16 cellular contexts compared by ENCODE assay signal in the genomic region with DNA sequence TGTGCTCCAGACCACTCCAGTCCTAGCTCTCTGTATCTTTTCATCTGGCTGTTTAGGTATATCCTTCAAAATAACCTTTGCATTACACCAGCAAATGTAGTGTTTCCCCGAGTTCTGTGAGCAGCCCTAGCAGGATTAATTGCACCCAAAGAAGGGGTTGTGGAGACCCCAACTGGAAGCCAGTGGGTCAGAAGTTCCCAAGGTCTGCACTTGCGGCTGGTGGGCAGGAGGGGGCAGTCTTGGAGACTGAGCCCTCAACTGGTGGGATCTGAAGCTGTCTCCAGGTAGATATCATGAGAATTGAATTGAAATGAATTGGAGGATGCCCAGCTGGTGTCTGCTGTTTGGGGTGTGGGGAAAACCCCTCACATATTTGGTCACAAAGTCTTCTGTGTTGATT.
DNase-seq lines count a peak whose midpoint lies in the region; ATAC-seq, FAIRE-seq and TF ChIP-seq lines count a peak whose summit lies in the region.
"Had no signal": no experiment of that assay in that cellular context is flagged by ENCODE, and none has a peak within 500 bp of the region (broad histone marks: within the 10 kb centered on the region; RNA-seq: fewer than 3 reads in every experiment).

No MANE protein-coding gene starts in this region.

- H3K4me2 ChIP-seq in neural progenitor cell = no peak overlapping the region

- H3K27me3 ChIP-seq in neural progenitor cell = no peaks in the 10 kb centered on the region
- H3K27me3 ChIP-seq: MG63 had no signal

- H3K4me3 ChIP-seq in neural progenitor cell (no peak overlapping the region), foreskin fibroblast (ENCODE audit: low read depth in 1 of 2, low read length in 2 of 2) (no peak overlapping the region)
- H3K4me3 ChIP-seq: GM23248, MG63 had no signal

- no peaks in the 10 kb centered on the region for H3K9me3 ChIP-seq in neural progenitor cell (ENCODE audit: low read depth)
- H3K9me3 ChIP-seq: MG63 had no signal

- no peak overlapping the region for H3K9ac ChIP-seq in neural progenitor cell
- H3K9ac ChIP-seq: GM23248 had no signal

- H3K4me3 Mint-ChIP-seq in WTC11 = no peak overlapping the region
- no peak overlapping the region for H3K4me3 Mint-ChIP-seq in neural progenitor cell
- H3K4me3 Mint-ChIP-seq: CD14-positive monocyte had no signal

- no peaks in the 10 kb centered on the region for H3K4me1 Mint-ChIP-seq in WTC11
- no peaks in the 10 kb centered on the region for H3K4me1 Mint-ChIP-seq in neural progenitor cell
- H3K4me1 Mint-ChIP-seq: CD14-positive monocyte had no signal

- H3K27ac Mint-ChIP-seq in WTC11 (no peak overlapping the region), neural progenitor cell (peak overlapping the region; percentile 17)

- FAIRE-seq in GM12892 (lab: Jason Lieb, UNC) = no peak

- CTCF ChIA-PET in WTC11 (lab: Charles Lee) = no interaction called here

- H4K20me1 ChIP-seq in neural progenitor cell (ENCODE audit: low read depth) = no peaks in the 10 kb centered on the region

- H3K36me3 ChIP-seq in neural progenitor cell = no peaks in the 10 kb centered on the region
- H3K36me3 ChIP-seq: MG63 had no signal

- DNase-seq in WTC11 (ENCODE audit: low spot score) (no peak), neural progenitor cell (ENCODE audit: low spot score) (no peak), NCI-H2107 treated with DMSO at 0.1 percent for 48 hours (lab: John Stamatoyannopoulos, UW; ENCODE audit: unreplicated experiment) (no peak), GM12892 (ENCODE audit: insufficient read length) (no peak), foreskin fibroblast (no peak)
- DNase-seq: DMS 273 treated with DMSO at 0.1 percent for 48 hours, GM23248, Karpas-422, MG63, NCI-H187, NCI-H2171, NCI-H446, SW 1271 had no signal

- H3K27me3 Mint-ChIP-seq in WTC11 (ENCODE audit: low read depth) = no peaks in the 10 kb centered on the region; the same call in 1 of the 2 replicates
- H3K27me3 Mint-ChIP-seq in neural progenitor cell (ENCODE audit: insufficient read depth, low read depth) = no peaks in the 10 kb centered on the region

- H3K79me2 ChIP-seq in neural progenitor cell (ENCODE audit: low read depth) = no peaks in the 10 kb centered on the region

- H3K4me1 ChIP-seq in neural progenitor cell = no peaks in the 10 kb centered on the region

- no peak overlapping the region for H2AFZ ChIP-seq in neural progenitor cell (replicated peaks)
- H2AFZ ChIP-seq: GM23248 had no signal

- peak; percentile 51 for ATAC-seq in GM18858 (IDR thresholded peaks at IDR 0.05; ENCODE audit: unreplicated experiment)
- ATAC-seq in HG03354 (IDR thresholded peaks at IDR 0.05; ENCODE audit: poor library complexity, severe bottlenecking, unreplicated experiment) = peak; percentile 72
- peak; percentile 71 for ATAC-seq in WTC11

- H3K27ac ChIP-seq in neural progenitor cell = no peak overlapping the region
- H3K27ac ChIP-seq: GM23248 had no signal

- H3K36me3 Mint-ChIP-seq in WTC11 (peaks cover 8% of the 10 kb centered on the region), neural progenitor cell (peaks cover 2% of the 10 kb centered on the region)
- H3K36me3 Mint-ChIP-seq: CD14-positive monocyte had no signal

- H3K9me3 Mint-ChIP-seq in WTC11 (peaks cover 16% of the 10 kb centered on the region), neural progenitor cell (peaks cover 9% of the 10 kb centered on the region)

- POLR2A ChIA-PET in WTC11 (lab: Charles Lee) = no interaction called here

- TF ChIP-seq CTCF in WTC11 (IDR thresholded peaks at IDR 0.05) (no peak), neural progenitor cell (IDR thresholded peaks at IDR 0.05) (no peak), foreskin fibroblast (IDR thresholded peaks at IDR 0.05; ENCODE audit: low read depth, low read length) (no peak)

- no peak for TF ChIP-seq POLR2A in GM12892 (IDR thresholded peaks at IDR 0.05; ENCODE audit: low read depth, low read length)

- H3F3A ChIP-seq in neural progenitor cell (ENCODE audit: low read depth) = no peaks in the 10 kb centered on the region

TF ChIP-seq in WTC11, 78 proteins besides CTCF, POLR2A, EP300 and RAD21:
- TF ChIP-seq ERG (CRISPR knock-in tag; IDR thresholded peaks at IDR 0.05) (no peak), ATF3 (CRISPR knock-in tag; conservative IDR thresholded peaks at IDR 0.05) (no peak), ZBTB43 (CRISPR knock-in tag; IDR thresholded peaks at IDR 0.05) (no peak)
- TF ChIP-seq, protein P1, sequence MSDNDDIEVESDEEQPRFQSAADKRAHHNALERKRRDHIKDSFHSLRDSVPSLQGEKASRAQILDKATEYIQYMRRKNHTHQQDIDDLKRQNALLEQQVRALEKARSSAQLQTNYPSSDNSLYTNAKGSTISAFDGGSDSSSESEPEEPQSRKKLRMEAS (CRISPR knock-in tag; IDR thresholded peaks at IDR 0.05) = no peak
